ENCODE assay signal across 7 cellular contexts in the genomic region with DNA sequence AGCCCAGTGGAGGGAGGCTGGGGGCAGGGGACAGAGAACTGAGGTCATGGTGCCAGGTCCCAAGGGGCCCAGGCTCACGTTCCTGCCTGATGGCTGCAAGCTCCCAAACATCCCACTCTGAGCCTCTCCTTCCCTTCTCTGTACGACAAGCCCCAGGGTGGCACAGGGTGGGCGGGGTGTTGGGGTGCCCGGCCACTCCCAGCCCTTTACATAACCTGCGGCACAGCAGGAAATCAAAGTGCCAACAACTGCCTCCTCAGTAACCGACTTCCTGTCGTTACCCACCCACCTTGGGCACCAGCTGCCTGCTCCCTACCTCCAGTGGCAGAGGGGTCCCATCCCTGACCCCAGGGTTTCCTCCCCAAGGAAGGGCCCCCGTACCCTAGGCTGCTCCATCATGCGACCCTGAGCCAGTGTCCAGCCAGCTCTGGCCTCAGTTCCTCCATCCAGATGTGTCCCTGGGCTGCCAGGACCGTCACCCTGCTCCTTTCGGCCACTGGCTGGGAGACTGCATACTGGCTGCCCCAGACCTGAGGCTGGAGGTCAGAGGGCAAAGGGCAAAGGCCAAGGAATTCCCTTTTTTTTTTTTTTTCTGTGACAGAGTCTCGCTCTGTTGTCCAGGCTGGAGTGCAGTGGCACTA. TPM values are rescaled to one million over a fixed set of nuclear protein-coding genes. Genes with fewer than 3 reads are reported as not detected.
DNase-seq lines count a peak whose midpoint lies in the region; ATAC-seq lines count a peak whose summit lies in the region.

No MANE protein-coding gene starts in this region.

- ATAC-seq in activated T-helper 17 cell treated with anti-CD3 and anti-CD28 coated beads, Interleukin-2, amount 50 U/mL, for 72 hours (replicated peaks) = peak; percentile 88
- ATAC-seq in left colon (peak; percentile 73), HG03135 (IDR thresholded peaks at IDR 0.05; ENCODE audit: unreplicated experiment) (no peak)

- H3K27me3 Mint-ChIP-seq in activated T-helper 17 cell treated with anti-CD3 and anti-CD28 coated beads, Interleukin-2, amount 50 U/mL, for 72 hours = no peaks in the 10 kb centered on the region

- intact Hi-C loops in left colon (cut with DNase I, micrococcal nuclease) = no loop called here

- H3K9ac ChIP-seq in subcutaneous abdominal adipose tissue (ENCODE audit: low read length in 5 of 5) = peak overlapping the region in 3 of 5 donors; percentile 2 to 56 (median 51)

- no peaks in the 10 kb centered on the region for H3K36me3 ChIP-seq in subcutaneous abdominal adipose tissue (ENCODE audit: control insufficient read depth in 5 of 5, insufficient read depth in 5 of 5, low read length in 5 of 5)

- H3K36me3 Mint-ChIP-seq in activated T-helper 17 cell treated with anti-CD3 and anti-CD28 coated beads, Interleukin-2, amount 50 U/mL, for 72 hours (ENCODE audit: low read depth) = no peaks in the 10 kb centered on the region

- H3K27ac Mint-ChIP-seq in activated T-helper 17 cell treated with anti-CD3 and anti-CD28 coated beads, Interleukin-2, amount 50 U/mL, for 72 hours = peak overlapping the region; percentile 89

- no peaks in the 10 kb centered on the region for H3K9me3 ChIP-seq in subcutaneous abdominal adipose tissue (ENCODE audit: control insufficient read depth in 5 of 5, low read length in 5 of 5)

- H3K4me1 Mint-ChIP-seq in activated T-helper 17 cell treated with anti-CD3 and anti-CD28 coated beads, Interleukin-2, amount 50 U/mL, for 72 hours = peaks cover 4% of the 10 kb centered on the region

- peak; percentile 53 for DNase-seq in RPMI8226
- DNase-seq in left colon = peak; percentile 83 to 91
- DNase-seq in NCI-H1048 (lab: John Stamatoyannopoulos, UW) = no peak
- DNase-seq in SKM-1 (lab: John Stamatoyannopoulos, UW; ENCODE audit: unreplicated experiment) = no peak

- no peaks in the 10 kb centered on the region for H3K9me3 Mint-ChIP-seq in activated T-helper 17 cell treated with anti-CD3 and anti-CD28 coated beads, Interleukin-2, amount 50 U/mL, for 72 hours

- no peaks in the 10 kb centered on the region for H3K27me3 ChIP-seq in subcutaneous abdominal adipose tissue (ENCODE audit: control insufficient read depth in 5 of 5, insufficient read depth in 4 of 5, low read length in 5 of 5)

- H3K4me3 ChIP-seq in subcutaneous abdominal adipose tissue (ENCODE audit: low read depth in 1 of 5, low read length in 5 of 5) = no peak overlapping the region

- peak overlapping the region; percentile 57 for H3K27ac ChIP-seq in subcutaneous abdominal adipose tissue (ENCODE audit: low read depth, low read length)

- H3K4me1 ChIP-seq in subcutaneous abdominal adipose tissue (ENCODE audit: control insufficient read depth in 5 of 5, insufficient read depth in 5 of 5, low read length in 5 of 5) = peaks cover 19 to 52% (median 47%) of the 10 kb centered on the region in 5 donors

- peak overlapping the region; percentile 70 for H3K4me3 Mint-ChIP-seq in activated T-helper 17 cell treated with anti-CD3 and anti-CD28 coated beads, Interleukin-2, amount 50 U/mL, for 72 hours

RNA-seq across cellular contexts. Expression of a gene that starts 27.7 kb away (rescaled TPM):
- 10 to 100 TPM; 16.7 to 18.1 TPM for total RNA-seq in activated T-helper 17 cell treated with anti-CD3 and anti-CD28 coated beads, Interleukin-2, amount 50 U/mL, for 72 hours
- total RNA-seq in left colon = 10 to 100 TPM; 52.4 to 57.8 TPM

Comparison
In these comparisons a context has a peak if more than half of its experiments do, and no peak if none do; other contexts are left out.
1. DNase-seq: peak in RPMI8226 (single experiment) and left colon (2 of 2); none in NCI-H1048 (single experiment) and SKM-1 (single experiment).